8 cellular contexts compared by ENCODE assay signal in genomic region chrX:50081282-50081955, GRCh38.
DNase-seq lines count a peak whose midpoint lies in the region; ATAC-seq and TF ChIP-seq lines count a peak whose summit lies in the region.

No MANE protein-coding gene starts in this region.

- H3K27me3 ChIP-seq in PC-3 (ENCODE audit: low read length) (no peaks in the 10 kb centered on the region), smooth muscle cell (ENCODE audit: low read depth) (no peaks in the 10 kb centered on the region)

- H3K27ac ChIP-seq in C4-2B (no peak overlapping the region), PC-3 (ENCODE audit: low read length) (no peak overlapping the region), smooth muscle cell (ENCODE audit: low read depth) (no peak overlapping the region)

- CTCF ChIA-PET in PC-3 (lab: Charles Lee), result interaction anchor here (0.5 to 0.6 kb wide), 2 partner anchors 156 to 158 kb away, joined by 3 to 7 read pairs; no protein-coding TSS in a partner anchor

- H4K20me1 ChIP-seq in PC-3 (ENCODE audit: low read length) (no peaks in the 10 kb centered on the region), smooth muscle cell (ENCODE audit: low read depth) (no peaks in the 10 kb centered on the region)

- no peak overlapping the region for H3K4me3 ChIP-seq in PC-3 (ENCODE audit: low read length)
- no peak overlapping the region for H3K4me3 ChIP-seq in smooth muscle cell

- no peaks in the 10 kb centered on the region for H3K9me2 ChIP-seq in PC-3 (replicated peaks; ENCODE audit: low read length)

- POLR2A ChIA-PET in PC-3 (lab: Charles Lee; ENCODE audit: unreplicated experiment), result no interaction called here

- intact Hi-C loops in PC-3 (cut with micrococcal nuclease), result loop anchor here (1.0 kb wide), 1 partner anchor 166 kb away; no protein-coding TSS in a partner anchor

- no peak overlapping the region for H2AFZ ChIP-seq in PC-3 (ENCODE audit: low read length)
- no peak overlapping the region for H2AFZ ChIP-seq in smooth muscle cell (ENCODE audit: low read depth)

- H3K4me1 ChIP-seq in PC-3 (ENCODE audit: insufficient read depth, low read length) (no peaks in the 10 kb centered on the region), smooth muscle cell (ENCODE audit: low read depth) (no peaks in the 10 kb centered on the region)

- H3K79me2 ChIP-seq in PC-3 (ENCODE audit: low read length) (no peaks in the 10 kb centered on the region), smooth muscle cell (ENCODE audit: low read depth) (no peaks in the 10 kb centered on the region)

- WGBS in smooth muscle cell (ENCODE audit: low lambda C conversion rate), result 54% methylated on average over 3 of the region's 3 CpGs

- peak; percentile 49 for TF ChIP-seq CTCF in C4-2B (conservative IDR thresholded peaks at IDR 0.05)
- TF ChIP-seq CTCF in PC-3 (conservative IDR thresholded peaks at IDR 0.05; ENCODE audit: low read depth, low read length), result peak; percentile 66
- peak; percentile 13 for TF ChIP-seq CTCF in smooth muscle cell (IDR thresholded peaks at IDR 0.05; ENCODE audit: borderline replicate concordance, insufficient read depth, poor library complexity, severe bottlenecking)

- no peaks in the 10 kb centered on the region for H3K9me3 ChIP-seq in PC-3 (ENCODE audit: low read length)
- no peaks in the 10 kb centered on the region for H3K9me3 ChIP-seq in smooth muscle cell (replicated peaks; ENCODE audit: low read depth)

- peak; percentile 53 for ATAC-seq in GM19324 (IDR thresholded peaks at IDR 0.05; ENCODE audit: low FRiP score, unreplicated experiment)
- peak; percentile 86 for ATAC-seq in PC-3
- ATAC-seq in GM18519 (IDR thresholded peaks at IDR 0.05; ENCODE audit: low FRiP score, unreplicated experiment), result no peak

- H3K4me2 ChIP-seq in PC-3 (ENCODE audit: low read length), result no peak overlapping the region
- no peak overlapping the region for H3K4me2 ChIP-seq in smooth muscle cell

- no peak overlapping the region for H3K9ac ChIP-seq in PC-3 (ENCODE audit: low read length)
- H3K9ac ChIP-seq in smooth muscle cell (ENCODE audit: low read depth), result no peak overlapping the region

- H3F3A ChIP-seq in PC-3 (ENCODE audit: low read length, unreplicated experiment) (no peaks in the 10 kb centered on the region), smooth muscle cell (ENCODE audit: low read depth) (no peaks in the 10 kb centered on the region)

- no TSS peak for BruUV-seq in PC-3 (replicated peaks; lab: Mats Ljungman, UMichigan)

- DNase-seq in PC-3 (peak; percentile 46), globus pallidus (ENCODE audit: low spot score) (peak; percentile 39), smooth muscle cell (lab: John Stamatoyannopoulos, UW; ENCODE audit: unreplicated experiment) (no peak), A172 (ENCODE audit: low spot score) (no peak)
- no peak for DNase-seq in NK-92 treated with Interleukin-12 subunit alpha and Interleukin-12 subunit beta, amount 100 ng/mL, for 24 hours (lab: John Stamatoyannopoulos, UW)

- H3K36me3 ChIP-seq in PC-3 (ENCODE audit: low read depth, low read length), result no peaks in the 10 kb centered on the region
- H3K36me3 ChIP-seq in smooth muscle cell (ENCODE audit: low read depth), result no peaks in the 10 kb centered on the region

Comparison
In these comparisons a context has a peak if more than half of its experiments do, and no peak if none do; other contexts are left out.
1. CTCF ChIP-seq: peak in every context shown above with its lines; median percentile 66 in PC-3; 49 in C4-2B; 13 in smooth muscle cell.
2. DNase-seq: peak in PC-3 (single experiment) and globus pallidus (single experiment); none in smooth muscle cell (single experiment), A172 (single experiment) and NK-92 treated with Interleukin-12 subunit alpha and Interleukin-12 subunit beta, amount 100 ng/mL, for 24 hours (single experiment).